ENCODE assay signal across 2 cellular contexts in genomic region chr12:78494911-78495310, GRCh38.
TF ChIP-seq lines count a peak whose summit lies in the region.

No MANE protein-coding gene starts in this region.

TF ChIP-seq in SK-N-SH, 30 proteins besides CTCF, POLR2A, EP300 and RAD21 (continued from another document):
- TF ChIP-seq EZH2phosphoT487 (IDR thresholded peaks at IDR 0.05; ENCODE audit: borderline replicate concordance, low read depth) (no peak), ELF1 (IDR thresholded peaks at IDR 0.05) (no peak)

TF ChIP-seq in SK-N-SH treated with all-trans-retinoic acid at 6 μM for 48 hours, 23 proteins besides CTCF, POLR2A, EP300 and RAD21 (continued from another document):
- no peak for TF ChIP-seq CSRNP3 (CRISPR knock-in tag; IDR thresholded peaks at IDR 0.05)
- no peak for TF ChIP-seq RARB (CRISPR knock-in tag; IDR thresholded peaks at IDR 0.05)
- TF ChIP-seq ZNF8 (CRISPR knock-in tag; IDR thresholded peaks at IDR 0.05) = no peak
- no peak for TF ChIP-seq TCF4 (CRISPR knock-in tag; IDR thresholded peaks at IDR 0.05; ENCODE audit: borderline replicate concordance)
- no peak for TF ChIP-seq CSDC2 (CRISPR knock-in tag; IDR thresholded peaks at IDR 0.05)
- TF ChIP-seq ARNTL (CRISPR knock-in tag; IDR thresholded peaks at IDR 0.05; ENCODE audit: borderline replicate concordance, low read depth) = no peak
- no peak for TF ChIP-seq GLIS3 (CRISPR knock-in tag; IDR thresholded peaks at IDR 0.05)
